Comparison of ENCODE assay signal across 14 cellular contexts in genomic region chr7:110541962-110542361, GRCh38.
"Had no signal": no experiment of that assay in that cellular context is flagged by ENCODE, and none has a peak within 500 bp of the region (broad histone marks: within the 10 kb centered on the region; RNA-seq: fewer than 3 reads in every experiment).

No MANE protein-coding gene starts in this region.

- H3K4me3 ChIP-seq: hepatocyte, prostate gland, right lobe of liver, testis, upper lobe of left lung had no signal

- H3K4me1 Mint-ChIP-seq: activated CD4-positive, alpha-beta memory T cell treated with anti-CD3 and anti-CD28 coated beads, Interleukin-2, amount 10 ng/mL, durations not matched to agents 7 days and 5 days; activated naive CD4-positive, alpha-beta T cell treated with anti-CD3 and anti-CD28 coated beads, Interleukin-2, amount 10 ng/mL, durations not matched to agents 7 days and 5 days; brain; mesothelial cell of epicardium had no signal

- H3K27ac Mint-ChIP-seq: activated CD4-positive, alpha-beta memory T cell treated with anti-CD3 and anti-CD28 coated beads, Interleukin-2, amount 10 ng/mL, durations not matched to agents 7 days and 5 days; activated naive CD4-positive, alpha-beta T cell treated with anti-CD3 and anti-CD28 coated beads, Interleukin-2, amount 10 ng/mL, durations not matched to agents 7 days and 5 days; activated T-cell treated with anti-CD3 and anti-CD28 coated beads, Interleukin-2, amount 50 U/mL, for 24 hours; brain; mesothelial cell of epicardium; stimulated activated naive CD8-positive, alpha-beta T cell treated with anti-CD3 and anti-CD28 coated beads, Interleukin-15, Interleukin-2, amounts not matched to agents 100 ng/mL and 50 ng/mL, for 24 hours had no signal

- H3K27ac ChIP-seq: hepatocyte, prostate gland, right lobe of liver, testis, upper lobe of left lung had no signal

- H3K9me3 Mint-ChIP-seq: activated CD4-positive, alpha-beta memory T cell treated with anti-CD3 and anti-CD28 coated beads, Interleukin-2, amount 10 ng/mL, durations not matched to agents 7 days and 5 days; activated naive CD4-positive, alpha-beta T cell treated with anti-CD3 and anti-CD28 coated beads, Interleukin-2, amount 10 ng/mL, durations not matched to agents 7 days and 5 days; activated T-cell treated with anti-CD3 and anti-CD28 coated beads, Interleukin-2, amount 50 U/mL, for 24 hours had no signal

- ATAC-seq: right lobe of liver had no signal

- H3K4me3 Mint-ChIP-seq: activated CD4-positive, alpha-beta memory T cell treated with anti-CD3 and anti-CD28 coated beads, Interleukin-2, amount 10 ng/mL, durations not matched to agents 7 days and 5 days; activated naive CD4-positive, alpha-beta T cell treated with anti-CD3 and anti-CD28 coated beads, Interleukin-2, amount 10 ng/mL, durations not matched to agents 7 days and 5 days; activated T-cell treated with anti-CD3 and anti-CD28 coated beads, Interleukin-2, amount 50 U/mL, for 24 hours; brain; mesothelial cell of epicardium; stimulated activated naive CD8-positive, alpha-beta T cell treated with anti-CD3 and anti-CD28 coated beads, Interleukin-15, Interleukin-2, amounts not matched to agents 100 ng/mL and 50 ng/mL, for 24 hours had no signal

- H3K27me3 Mint-ChIP-seq: activated naive CD4-positive, alpha-beta T cell treated with anti-CD3 and anti-CD28 coated beads, Interleukin-2, amount 10 ng/mL, durations not matched to agents 7 days and 5 days; activated T-cell treated with anti-CD3 and anti-CD28 coated beads, Interleukin-2, amount 50 U/mL, for 24 hours; brain; stimulated activated naive CD8-positive, alpha-beta T cell treated with anti-CD3 and anti-CD28 coated beads, Interleukin-15, Interleukin-2, amounts not matched to agents 100 ng/mL and 50 ng/mL, for 24 hours had no signal

- DNase-seq: activated CD4-positive, alpha-beta memory T cell treated with anti-CD3 and anti-CD28 coated beads, Interleukin-2, amount 10 ng/mL, durations not matched to agents 7 days and 5 days; activated CD4-positive, alpha-beta T cell treated with anti-CD3 and anti-CD28 coated beads for 4 hours; activated naive CD4-positive, alpha-beta T cell treated with anti-CD3 and anti-CD28 coated beads, Interleukin-2, amount 10 ng/mL, durations not matched to agents 7 days and 5 days; activated T-cell treated with anti-CD3 and anti-CD28 coated beads, Interleukin-2, amount 50 U/mL, for 24 hours; dermis blood vessel endothelial cell; right lobe of liver; T-helper 2 cell; testis; upper lobe of left lung had no signal

- H3K36me3 Mint-ChIP-seq: activated naive CD4-positive, alpha-beta T cell treated with anti-CD3 and anti-CD28 coated beads, Interleukin-2, amount 10 ng/mL, durations not matched to agents 7 days and 5 days; brain; mesothelial cell of epicardium had no signal
